Comparison of ENCODE assay signal across 20 cellular contexts in the genomic region with DNA sequence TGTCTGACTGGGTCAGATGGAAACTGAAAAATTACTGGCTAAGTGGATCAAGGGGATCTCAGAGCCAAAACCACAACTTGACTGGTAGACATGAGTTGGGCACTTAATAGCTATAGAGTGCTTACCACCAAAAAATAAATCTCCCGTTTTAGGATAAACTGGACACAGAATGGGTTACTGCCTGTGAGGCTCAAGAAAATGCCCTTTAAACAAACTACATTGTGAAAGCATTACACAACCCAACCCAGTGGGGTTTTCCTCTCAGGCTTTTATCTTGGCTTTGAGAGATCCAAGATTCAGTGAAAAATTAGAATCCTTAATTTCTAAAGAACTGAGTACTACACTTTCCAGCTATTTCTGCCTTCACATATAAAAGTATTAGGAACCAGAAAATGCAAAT.
DNase-seq lines count a peak whose midpoint lies in the region; ATAC-seq and TF ChIP-seq lines count a peak whose summit lies in the region.
"Had no signal": no experiment of that assay in that cellular context is flagged by ENCODE, and none has a peak within 500 bp of the region (broad histone marks: within the 10 kb centered on the region; RNA-seq: fewer than 3 reads in every experiment).

No MANE protein-coding gene starts in this region.

- H3K36me3 ChIP-seq in adipocyte (ENCODE audit: control insufficient read depth, insufficient read depth, low read length, severe bottlenecking) (no peaks in the 10 kb centered on the region), lower lobe of right lung (no peaks in the 10 kb centered on the region), aorta (ENCODE audit: control insufficient read depth in 1 of 2, insufficient read depth in 2 of 2, low read length in 1 of 2) (no peaks in the 10 kb centered on the region), gastroesophageal sphincter (no peaks in the 10 kb centered on the region)
- H3K36me3 ChIP-seq: Peyer's patch had no signal

- H3K27ac ChIP-seq in lower lobe of right lung = no peak overlapping the region
- H3K27ac ChIP-seq in aorta (ENCODE audit: low read depth in 1 of 2, low read length in 2 of 2) = no peak overlapping the region
- H3K27ac ChIP-seq in gastroesophageal sphincter = no peak overlapping the region
- H3K27ac ChIP-seq: HL-60, Peyer's patch had no signal

- TF ChIP-seq CTCF in fibroblast of pulmonary artery (IDR thresholded peaks at IDR 0.05; ENCODE audit: low read length, missing control alignments) = no peak
- TF ChIP-seq CTCF in lower lobe of right lung (IDR thresholded peaks at IDR 0.05) = no peak
- TF ChIP-seq CTCF in gastroesophageal sphincter (IDR thresholded peaks at IDR 0.05) = no peak

- ATAC-seq in lower lobe of right lung (peak; percentile 49 to 74), aorta (ENCODE audit: low FRiP score) (peak; percentile 22), gastroesophageal sphincter (no peak)
- no peak for ATAC-seq in natural killer cell treated with Interleukin-12 subunit alpha and Interleukin-12 subunit beta and Interleukin-15 and Interleukin-18, amount 100 ng/mL, for 72 hours
- ATAC-seq: HepG2 had no signal

- H3K36me3 Mint-ChIP-seq in natural killer cell treated with Interleukin-12 subunit alpha and Interleukin-12 subunit beta and Interleukin-15 and Interleukin-18, amount 100 ng/mL, for 72 hours = no peaks in the 10 kb centered on the region
- H3K36me3 Mint-ChIP-seq: CD4-positive, CD25-positive, alpha-beta regulatory T cell had no signal

- no peaks in the 10 kb centered on the region for H3K9me3 ChIP-seq in adipocyte (ENCODE audit: control insufficient read depth, low read length)
- H3K9me3 ChIP-seq in lower lobe of right lung = no peaks in the 10 kb centered on the region
- H3K9me3 ChIP-seq in aorta (ENCODE audit: control insufficient read depth, low read length) = no peaks in the 10 kb centered on the region
- H3K9me3 ChIP-seq in gastroesophageal sphincter = no peaks in the 10 kb centered on the region
- H3K9me3 ChIP-seq: Peyer's patch had no signal

- DNase-seq in adipocyte (ENCODE audit: low read depth) (peak; percentile 13), fibroblast of pulmonary artery (ENCODE audit: low read depth) (peak; percentile 62), lower lobe of right lung (no peak), aorta (no peak), hippocampal formation (lab: John Stamatoyannopoulos, UW) (no peak)
- DNase-seq in natural killer cell treated with Interleukin-12 subunit alpha and Interleukin-12 subunit beta and Interleukin-15 and Interleukin-18, amount 100 ng/mL, for 72 hours (ENCODE audit: low spot score) = no peak
- DNase-seq: CD4-positive, CD25-positive, alpha-beta regulatory T cell; EL; GF-D8; H7; KBM-7; NCI-H1092; NCI-H1436 treated with DMSO at 0.1 percent for 48 hours; NCI-H1930; NCI-H510A; NCI-H774; Peyer's patch had no signal

- no peak for TF ChIP-seq EP300 in gastroesophageal sphincter (IDR thresholded peaks at IDR 0.05)

- H3K4me3 ChIP-seq in adipocyte (ENCODE audit: low read length) (no peak overlapping the region), fibroblast of pulmonary artery (replicated peaks; ENCODE audit: low read depth, low read length) (no peak overlapping the region), lower lobe of right lung (no peak overlapping the region), aorta (ENCODE audit: low read length in 2 of 2) (no peak overlapping the region), gastroesophageal sphincter (no peak overlapping the region)
- H3K4me3 ChIP-seq: Peyer's patch had no signal

- no peak overlapping the region for H3K27ac Mint-ChIP-seq in natural killer cell treated with Interleukin-12 subunit alpha and Interleukin-12 subunit beta and Interleukin-15 and Interleukin-18, amount 100 ng/mL, for 72 hours
- H3K27ac Mint-ChIP-seq: CD4-positive, CD25-positive, alpha-beta regulatory T cell had no signal

- intact Hi-C loops in lower lobe of right lung (cut with DNase I) (no loop called here), aorta (cut with DNase I) (no loop called here)

- H3K9me3 Mint-ChIP-seq in natural killer cell treated with Interleukin-12 subunit alpha and Interleukin-12 subunit beta and Interleukin-15 and Interleukin-18, amount 100 ng/mL, for 72 hours = peaks cover 12% of the 10 kb centered on the region

- H3K4me1 ChIP-seq in adipocyte (ENCODE audit: control insufficient read depth, insufficient read depth, low read length) = peaks cover 18% of the 10 kb centered on the region
- no peaks in the 10 kb centered on the region for H3K4me1 ChIP-seq in lower lobe of right lung
- no peaks in the 10 kb centered on the region for H3K4me1 ChIP-seq in aorta (ENCODE audit: control insufficient read depth in 1 of 2, insufficient read depth in 2 of 2, low read length in 2 of 2)
- H3K4me1 ChIP-seq in gastroesophageal sphincter = no peaks in the 10 kb centered on the region
- H3K4me1 ChIP-seq: Peyer's patch had no signal

- H3K4me1 Mint-ChIP-seq in natural killer cell treated with Interleukin-12 subunit alpha and Interleukin-12 subunit beta and Interleukin-15 and Interleukin-18, amount 100 ng/mL, for 72 hours (ENCODE audit: low read depth in 2 of 2) = no peaks in the 10 kb centered on the region
- H3K4me1 Mint-ChIP-seq: CD4-positive, CD25-positive, alpha-beta regulatory T cell had no signal

- H3K27me3 Mint-ChIP-seq in natural killer cell treated with Interleukin-12 subunit alpha and Interleukin-12 subunit beta and Interleukin-15 and Interleukin-18, amount 100 ng/mL, for 72 hours = no peaks in the 10 kb centered on the region
- H3K27me3 Mint-ChIP-seq: CD4-positive, CD25-positive, alpha-beta regulatory T cell had no signal

- no peak overlapping the region for H3K4me3 Mint-ChIP-seq in natural killer cell treated with Interleukin-12 subunit alpha and Interleukin-12 subunit beta and Interleukin-15 and Interleukin-18, amount 100 ng/mL, for 72 hours
- H3K4me3 Mint-ChIP-seq: CD4-positive, CD25-positive, alpha-beta regulatory T cell had no signal

- H3K27me3 ChIP-seq in adipocyte (replicated peaks; ENCODE audit: control insufficient read depth, insufficient read depth, low read length) = no peaks in the 10 kb centered on the region
- H3K27me3 ChIP-seq in lower lobe of right lung (ENCODE audit: low read depth) = no peaks in the 10 kb centered on the region
- H3K27me3 ChIP-seq in aorta (ENCODE audit: control insufficient read depth in 1 of 2, insufficient read depth in 2 of 2, low read length in 1 of 2) = no peaks in the 10 kb centered on the region
- H3K27me3 ChIP-seq in gastroesophageal sphincter = no peaks in the 10 kb centered on the region
- H3K27me3 ChIP-seq: Peyer's patch had no signal

- TF ChIP-seq POLR2A in gastroesophageal sphincter (IDR thresholded peaks at IDR 0.05) = no peak

- no peak overlapping the region for H3K9ac ChIP-seq in adipocyte (ENCODE audit: low read length)

- WGBS in aorta, 2 donors = 92 to 96% methylated on average over 1 of the region's 1 CpG
- 80 to 100% methylated on average over 1 of the region's 1 CpG for WGBS in gastroesophageal sphincter (ENCODE audit: low coverage in 1 of 2), 2 donors

Comparison
In these comparisons a context has a peak if more than half of its experiments do, and no peak if none do; other contexts are left out.
1. DNase-seq: peak in adipocyte (single experiment) and fibroblast of pulmonary artery (single experiment); none in lower lobe of right lung (single experiment), aorta (0 of 2), natural killer cell treated with Interleukin-12 subunit alpha and Interleukin-12 subunit beta and Interleukin-15 and Interleukin-18, amount 100 ng/mL, for 72 hours (single experiment) and hippocampal formation (0 of 2).
2. ATAC-seq: peak in lower lobe of right lung (2 of 2) and aorta (single experiment); none in natural killer cell treated with Interleukin-12 subunit alpha and Interleukin-12 subunit beta and Interleukin-15 and Interleukin-18, amount 100 ng/mL, for 72 hours (0 of 2) and gastroesophageal sphincter (single experiment).